16 cellular contexts compared by ENCODE assay signal in the genomic region with DNA sequence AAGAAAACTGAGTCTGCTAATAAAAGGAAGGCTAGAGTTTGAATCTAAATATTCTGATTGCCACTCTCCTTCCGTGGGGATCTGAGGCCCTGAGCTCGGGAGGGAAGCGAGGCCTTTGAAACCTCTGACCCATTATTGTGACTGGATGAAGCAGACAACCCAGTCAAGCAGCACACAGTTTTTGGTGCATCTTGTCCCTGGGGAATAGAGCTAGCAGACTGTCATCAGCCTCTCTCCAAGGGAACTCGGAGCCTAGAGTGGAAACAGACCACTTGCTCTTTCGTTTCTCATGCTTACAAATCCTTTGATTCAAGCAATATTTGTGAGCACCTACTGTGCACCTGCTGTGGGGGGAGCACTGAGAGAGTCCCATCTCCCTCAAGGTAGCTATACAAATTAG.
DNase-seq lines count a peak whose midpoint lies in the region; TF ChIP-seq lines count a peak whose summit lies in the region.
"Had no signal": no experiment of that assay in that cellular context is flagged by ENCODE, and none has a peak within 500 bp of the region (broad histone marks: within the 10 kb centered on the region; RNA-seq: fewer than 3 reads in every experiment).

No MANE protein-coding gene starts in this region.

- no peak overlapping the region for H3K27ac ChIP-seq in A673 (ENCODE audit: low read depth, low read length, poor library complexity, severe bottlenecking)
- no peak overlapping the region for H3K27ac ChIP-seq in BLaER1 treated with 17β-estradiol and CSF1 and Interleukin-3, amounts not matched to agents 10 nM and 100 nM
- H3K27ac ChIP-seq in WERI-Rb-1 = peak overlapping the region; percentile 83; the same call in 1 of the 2 replicates
- no peak overlapping the region for H3K27ac ChIP-seq in caudate nucleus (ENCODE audit: low read depth, low read length)

- no peak for TF ChIP-seq POLR2A in NB4 (IDR thresholded peaks at IDR 0.05; ENCODE audit: extremely low read depth, insufficient read length)

- no peaks in the 10 kb centered on the region for H3K27me3 ChIP-seq in A673 (replicated peaks; ENCODE audit: insufficient read depth, low read depth, low read length, poor library complexity)
- H3K27me3 ChIP-seq in BLaER1 treated with 17β-estradiol and CSF1 and Interleukin-3, amounts not matched to agents 10 nM and 100 nM = no peaks in the 10 kb centered on the region; a peak in 2 of 22 replicates
- no peaks in the 10 kb centered on the region for H3K27me3 ChIP-seq in WERI-Rb-1 (ENCODE audit: insufficient read depth, low read depth, severe bottlenecking)
- H3K27me3 ChIP-seq: BE2C had no signal

- POLR2A ChIA-PET in A673 (lab: Charles Lee; ENCODE audit: low non-redundant PET) = no interaction called here

- H3K4me3 ChIP-seq in A673 (ENCODE audit: low read depth, low read length, poor library complexity, severe bottlenecking) = no peak overlapping the region
- H3K4me3 ChIP-seq in BLaER1 treated with 17β-estradiol and CSF1 and Interleukin-3, amounts not matched to agents 10 nM and 100 nM = no peak overlapping the region
- H3K4me3 ChIP-seq in NB4 (ENCODE audit: low read depth, low read length) = no peak overlapping the region
- no peak overlapping the region for H3K4me3 ChIP-seq in WERI-Rb-1 (ENCODE audit: low read depth, low read length)

- H3K4me1 ChIP-seq in A673 (ENCODE audit: insufficient read depth, low read length, poor library complexity, severe bottlenecking) = peaks cover 43% of the 10 kb centered on the region
- peaks cover 4 to 50% (median 17%) of the 10 kb centered on the region in 10 experiments; a peak in 18 of 20 replicates for H3K4me1 ChIP-seq in BLaER1 treated with 17β-estradiol and CSF1 and Interleukin-3, amounts not matched to agents 10 nM and 100 nM
- H3K4me1 ChIP-seq: Caco-2 had no signal

- DNase-seq in A673 (ENCODE audit: low spot score) (peak; percentile 54), NB4 (ENCODE audit: low read depth) (peak; percentile 10), WERI-Rb-1 (no peak), RPMI8226 (no peak), NCI-H2227 (lab: John Stamatoyannopoulos, UW; ENCODE audit: unreplicated experiment) (no peak), caudate nucleus (lab: John Stamatoyannopoulos, UW) (no peak)
- DNase-seq in stimulated activated CD4-positive, alpha-beta T cell treated with anti-CD3 and anti-CD28 coated beads, Interleukin-1b, Interleukin-23, amount 100 ng/mL, for 48 hours = no peak
- DNase-seq: BE2C; Caco-2; CD8-positive, alpha-beta memory T cell; DND-41; GDM1; GOT3; H9; IMR-90 had no signal

- no TSS peak for BruUV-seq in A673 (replicated peaks; lab: Mats Ljungman, UMichigan)

- no peaks in the 10 kb centered on the region for H3K36me3 ChIP-seq in A673 (ENCODE audit: insufficient read depth, low read length, poor library complexity, severe bottlenecking)
- H3K36me3 ChIP-seq in BLaER1 treated with 17β-estradiol and CSF1 and Interleukin-3, amounts not matched to agents 10 nM and 100 nM = no peaks in the 10 kb centered on the region
- H3K36me3 ChIP-seq in WERI-Rb-1 = no peaks in the 10 kb centered on the region
- H3K36me3 ChIP-seq: BE2C had no signal

- H3K4me2 ChIP-seq in BLaER1 treated with 17β-estradiol and CSF1 and Interleukin-3, amounts not matched to agents 10 nM and 100 nM = peak overlapping the region in 8 of 11 experiments; percentile 14 to 36 (median 26); a peak in 7 of 22 replicates

- CTCF ChIA-PET in A673 (lab: Charles Lee) = no interaction called here

- intact Hi-C loops in A673 (cut with micrococcal nuclease; ENCODE audit: unreplicated experiment) = no loop called here

- no peak for TF ChIP-seq CTCF in A673 (conservative IDR thresholded peaks at IDR 0.05; ENCODE audit: low read depth, low read length)
- TF ChIP-seq CTCF in NB4 (IDR thresholded peaks at IDR 0.05; ENCODE audit: low read depth, low read length) = no peak
- no peak for TF ChIP-seq CTCF in WERI-Rb-1 (IDR thresholded peaks at IDR 0.05; ENCODE audit: low read depth, low read length)

- no peaks in the 10 kb centered on the region for H3K9me3 ChIP-seq in A673 (ENCODE audit: low read depth, low read length, poor library complexity, severe bottlenecking)
- no peaks in the 10 kb centered on the region for H3K9me3 ChIP-seq in BLaER1 treated with 17β-estradiol and CSF1 and Interleukin-3, amounts not matched to agents 10 nM and 100 nM (replicated peaks in 1 of 11)
- H3K9me3 ChIP-seq in WERI-Rb-1 (ENCODE audit: severe bottlenecking) = no peaks in the 10 kb centered on the region
- H3K9me3 ChIP-seq: BE2C, Caco-2 had no signal

- peaks cover 0 to 3% (median 0%) of the 10 kb centered on the region in 11 experiments; a peak in 1 of 22 replicates for H4K20me1 ChIP-seq in BLaER1 treated with 17β-estradiol and CSF1 and Interleukin-3, amounts not matched to agents 10 nM and 100 nM

- no peak overlapping the region for H3K9ac ChIP-seq in BLaER1 treated with 17β-estradiol and CSF1 and Interleukin-3, amounts not matched to agents 10 nM and 100 nM

Comparison
In these comparisons a context has a peak if more than half of its experiments do, and no peak if none do; other contexts are left out.
1. DNase-seq: peak in A673 (single experiment) and NB4 (single experiment); none in WERI-Rb-1 (single experiment), stimulated activated CD4-positive, alpha-beta T cell treated with anti-CD3 and anti-CD28 coated beads, Interleukin-1b, Interleukin-23, amount 100 ng/mL, for 48 hours (single experiment), RPMI8226 (single experiment), NCI-H2227 (single experiment) and caudate nucleus (0 of 61).